In genomic region chr10:108911814-108912541, GRCh38 we compare ENCODE assay signal across 10 cellular contexts.
DNase-seq lines count a peak whose midpoint lies in the region; ATAC-seq, FAIRE-seq and TF ChIP-seq lines count a peak whose summit lies in the region.
"Had no signal": no experiment of that assay in that cellular context is flagged by ENCODE, and none has a peak within 500 bp of the region (broad histone marks: within the 10 kb centered on the region; RNA-seq: fewer than 3 reads in every experiment).

No MANE protein-coding gene starts in this region.

- H3K36me3 Mint-ChIP-seq in activated CD4-positive, alpha-beta T cell treated with anti-CD3 and anti-CD28 coated beads for 36 hours (ENCODE audit: low read depth) = no peaks in the 10 kb centered on the region
- H3K36me3 Mint-ChIP-seq in brain = no peaks in the 10 kb centered on the region
- H3K36me3 Mint-ChIP-seq in stimulated activated naive B cell treated with anti-CD40 and anti-IgM and Interleukin-4, amounts not matched to agents 10 μg/mL and 1 μg/mL and 100 μg/mL, for 72 hours = no peaks in the 10 kb centered on the region
- H3K36me3 Mint-ChIP-seq: activated naive CD4-positive, alpha-beta T cell treated with anti-CD3 and anti-CD28 coated beads, Interleukin-2, amount 50 U/mL, for 24 hours had no signal

- H3K36me3 ChIP-seq in keratinocyte (ENCODE audit: control insufficient read depth in 2 of 2, extremely low read depth in 1 of 2, insufficient read depth in 2 of 2, low read length in 2 of 2) = no peaks in the 10 kb centered on the region

- no peak overlapping the region for H2AFZ ChIP-seq in keratinocyte (ENCODE audit: control insufficient read depth, low read length)

- H3K79me2 ChIP-seq in keratinocyte (ENCODE audit: control insufficient read depth, insufficient read depth, low read length) = no peaks in the 10 kb centered on the region

- no peaks in the 10 kb centered on the region for H3K9me3 ChIP-seq in keratinocyte (ENCODE audit: control insufficient read depth, low read depth, low read length)

- peaks cover 6% of the 10 kb centered on the region for H3K27me3 Mint-ChIP-seq in activated CD4-positive, alpha-beta T cell treated with anti-CD3 and anti-CD28 coated beads for 36 hours
- H3K27me3 Mint-ChIP-seq in brain = peaks cover 19% of the 10 kb centered on the region
- H3K27me3 Mint-ChIP-seq in stimulated activated naive B cell treated with anti-CD40 and anti-IgM and Interleukin-4, amounts not matched to agents 10 μg/mL and 1 μg/mL and 100 μg/mL, for 72 hours = peaks cover 20 to 28% of the 10 kb centered on the region in 2 donors

- intact Hi-C loops in activated CD4-positive, alpha-beta T cell treated with anti-CD3 and anti-CD28 coated beads for 36 hours (cut with DNase I, micrococcal nuclease) = no loop called here

- H3K4me3 ChIP-seq in keratinocyte (ENCODE audit: control insufficient read depth in 2 of 3, extremely low read depth in 1 of 3, insufficient read depth in 2 of 3, low read depth in 1 of 3, low read length in 3 of 3) = peak overlapping the region in 1 of 3 experiments; percentile 4

- dilution Hi-C loops in keratinocyte (cut with MboI; ENCODE audit: extremely low pct_ligation_motif_present, low sequenced_read_pairs) = no loop called here

- peak; percentile 67 to 82 for TF ChIP-seq CTCF in brain (conservative IDR thresholded peaks at IDR 0.05)
- peak in 2 of 3 experiments; percentile 37 for TF ChIP-seq CTCF in keratinocyte (optimal IDR thresholded peaks at IDR 0.05 in 1 of 3, IDR thresholded peaks at IDR 0.05 in 1 of 3, conservative IDR thresholded peaks at IDR 0.05 in 1 of 3; ENCODE audit: extremely low read depth in 1 of 3, insufficient read depth in 2 of 3, low read length in 3 of 3)

- H3K4me1 ChIP-seq in keratinocyte (ENCODE audit: control insufficient read depth, extremely low read depth, insufficient read depth, low read length) = no peaks in the 10 kb centered on the region

- H3K27ac ChIP-seq in keratinocyte (ENCODE audit: control insufficient read depth, insufficient read depth, low read length) = no peak overlapping the region

- CTCF ChIA-PET in activated CD4-positive, alpha-beta T cell treated with anti-CD3 and anti-CD28 coated beads for 36 hours (lab: Charles Lee) = no interaction called here

- H3K4me3 Mint-ChIP-seq in activated CD4-positive, alpha-beta T cell treated with anti-CD3 and anti-CD28 coated beads for 36 hours = no peak overlapping the region
- peak overlapping the region; percentile 82 to 89 (median 88) for H3K4me3 Mint-ChIP-seq in brain
- peak overlapping the region; percentile 46 to 48 for H3K4me3 Mint-ChIP-seq in stimulated activated naive B cell treated with anti-CD40 and anti-IgM and Interleukin-4, amounts not matched to agents 10 μg/mL and 1 μg/mL and 100 μg/mL, for 72 hours
- H3K4me3 Mint-ChIP-seq: activated naive CD4-positive, alpha-beta T cell treated with anti-CD3 and anti-CD28 coated beads, Interleukin-2, amount 50 U/mL, for 24 hours had no signal

- H3K4me2 ChIP-seq in keratinocyte (ENCODE audit: control insufficient read depth, extremely low read depth, insufficient read depth, low read depth, low read length) = no peak overlapping the region

- H3K4me1 Mint-ChIP-seq in activated CD4-positive, alpha-beta T cell treated with anti-CD3 and anti-CD28 coated beads for 36 hours = no peaks in the 10 kb centered on the region
- peaks cover 14% of the 10 kb centered on the region for H3K4me1 Mint-ChIP-seq in brain
- no peaks in the 10 kb centered on the region for H3K4me1 Mint-ChIP-seq in stimulated activated naive B cell treated with anti-CD40 and anti-IgM and Interleukin-4, amounts not matched to agents 10 μg/mL and 1 μg/mL and 100 μg/mL, for 72 hours
- H3K4me1 Mint-ChIP-seq: activated naive CD4-positive, alpha-beta T cell treated with anti-CD3 and anti-CD28 coated beads, Interleukin-2, amount 50 U/mL, for 24 hours had no signal

- no peaks in the 10 kb centered on the region for H3K9me1 ChIP-seq in keratinocyte (ENCODE audit: control insufficient read depth, extremely low read depth, insufficient read depth, low read length)

- H4K20me1 ChIP-seq in keratinocyte (ENCODE audit: control insufficient read depth, extremely low read depth, insufficient read depth, low read length) = no peaks in the 10 kb centered on the region

- no peaks in the 10 kb centered on the region for H3K9me3 Mint-ChIP-seq in activated CD4-positive, alpha-beta T cell treated with anti-CD3 and anti-CD28 coated beads for 36 hours (ENCODE audit: low read depth)
- H3K9me3 Mint-ChIP-seq in brain = no peaks in the 10 kb centered on the region
- H3K9me3 Mint-ChIP-seq in stimulated activated naive B cell treated with anti-CD40 and anti-IgM and Interleukin-4, amounts not matched to agents 10 μg/mL and 1 μg/mL and 100 μg/mL, for 72 hours = no peaks in the 10 kb centered on the region
- H3K9me3 Mint-ChIP-seq: activated naive CD4-positive, alpha-beta T cell treated with anti-CD3 and anti-CD28 coated beads, Interleukin-2, amount 50 U/mL, for 24 hours had no signal

- H3K27ac Mint-ChIP-seq in activated CD4-positive, alpha-beta T cell treated with anti-CD3 and anti-CD28 coated beads for 36 hours = no peak overlapping the region
- peak overlapping the region in 3 of 5 experiments; percentile 33 to 93 (median 69) for H3K27ac Mint-ChIP-seq in brain
- no peak overlapping the region for H3K27ac Mint-ChIP-seq in stimulated activated naive B cell treated with anti-CD40 and anti-IgM and Interleukin-4, amounts not matched to agents 10 μg/mL and 1 μg/mL and 100 μg/mL, for 72 hours
- H3K27ac Mint-ChIP-seq: activated naive CD4-positive, alpha-beta T cell treated with anti-CD3 and anti-CD28 coated beads, Interleukin-2, amount 50 U/mL, for 24 hours had no signal

- no peak for FAIRE-seq in keratinocyte (lab: Jason Lieb, UNC)

- peak; percentile 5 for DNase-seq in activated CD4-positive, alpha-beta T cell treated with anti-CD3 and anti-CD28 coated beads for 36 hours
- DNase-seq in activated CD4-positive, alpha-beta T cell treated with anti-CD3 and anti-CD28 coated beads for 1 hour = no peak
- DNase-seq in keratinocyte (ENCODE audit: low read depth, low spot score) (no peak), NCI-H1436 (lab: John Stamatoyannopoulos, UW) (no peak), NCI-H2227 treated with DMSO at 0.1 percent for 48 hours (lab: John Stamatoyannopoulos, UW) (no peak)
- DNase-seq in stimulated activated naive B cell treated with anti-CD40 and anti-IgM and Interleukin-4, amounts not matched to agents 10 μg/mL and 1 μg/mL and 100 μg/mL, for 72 hours = no peak
- DNase-seq: DND-41 had no signal

- no peaks in the 10 kb centered on the region for H3K27me3 ChIP-seq in keratinocyte (ENCODE audit: control insufficient read depth, extremely low read depth, insufficient read depth, low read length)

- no peak for ATAC-seq in activated CD4-positive, alpha-beta T cell treated with anti-CD3 and anti-CD28 coated beads for 36 hours
- ATAC-seq in HG03457 (IDR thresholded peaks at IDR 0.05; ENCODE audit: unreplicated experiment) = peak; percentile 79
- ATAC-seq in stimulated activated naive B cell treated with anti-CD40 and anti-IgM and Interleukin-4, amounts not matched to agents 10 μg/mL and 1 μg/mL and 100 μg/mL, for 72 hours (replicated peaks) = peak in 1 of 2 donors; percentile 50

- H3K9ac ChIP-seq in keratinocyte (ENCODE audit: control insufficient read depth, extremely low read depth, insufficient read depth, low read length) = no peak overlapping the region

- POLR2A ChIA-PET in activated CD4-positive, alpha-beta T cell treated with anti-CD3 and anti-CD28 coated beads for 36 hours (lab: Charles Lee) = no interaction called here

Comparison
In these comparisons a context has a peak if more than half of its experiments do, and no peak if none do; other contexts are left out.
1. H3K27ac Mint-ChIP-seq: peak in brain (3 of 5); none in activated CD4-positive, alpha-beta T cell treated with anti-CD3 and anti-CD28 coated beads for 36 hours (single experiment) and stimulated activated naive B cell treated with anti-CD40 and anti-IgM and Interleukin-4, amounts not matched to agents 10 μg/mL and 1 μg/mL and 100 μg/mL, for 72 hours (single experiment).